Comparison of ENCODE assay signal across 1 cellular context in genomic region chr6:53673138-53673801, GRCh38.
TF ChIP-seq lines count a peak whose summit lies in the region.

No MANE protein-coding gene starts in this region.

TF ChIP-seq in SK-N-SH, 30 proteins besides CTCF, POLR2A, EP300 and RAD21 (continued from another document):
- TF ChIP-seq MXI1 (IDR thresholded peaks at IDR 0.05; ENCODE audit: low read depth, low read length) (no peak), JUND (IDR thresholded peaks at IDR 0.05) (peak; percentile 51; the same call in 1 of the 2 replicates), RCOR1 (IDR thresholded peaks at IDR 0.05; ENCODE audit: low read length) (no peak), MAX (IDR thresholded peaks at IDR 0.05; ENCODE audit: low read depth) (no peak), NRF1 (IDR thresholded peaks at IDR 0.05; ENCODE audit: low read depth, low read length) (no peak), PBX3 (IDR thresholded peaks at IDR 0.05) (peak; percentile 45), CHD2 (IDR thresholded peaks at IDR 0.05; ENCODE audit: low read length, partially characterized antibody) (no peak)
